Comparison of ENCODE assay signal across 25 cellular contexts in genomic region chr10:86867149-86867548, GRCh38.
"Had no signal": no experiment of that assay in that cellular context is flagged by ENCODE, and none has a peak within 500 bp of the region (broad histone marks: within the 10 kb centered on the region; RNA-seq: fewer than 3 reads in every experiment).

No MANE protein-coding gene starts in this region.

- DNase-seq: activated CD4-positive, alpha-beta T cell treated with anti-CD3 and anti-CD28 coated beads for 4 hours; activated CD4-positive, alpha-beta T cell treated with anti-CD3 and anti-CD28 coated beads, Interleukin-2, amount 50 U/mL, for 48 hours; activated CD4-positive, CD25-positive, alpha-beta regulatory T cell; activated CD8-positive, alpha-beta memory T cell treated with anti-CD3 and anti-CD28 coated beads, Interleukin-2, amount 50 U/mL, for 48 hours; activated naive CD4-positive, alpha-beta T cell treated with anti-CD3 and anti-CD28 coated beads for 36 hours; activated naive CD8-positive, alpha-beta T cell treated with anti-CD3 and anti-CD28 coated beads, Interleukin-2, amount 10 ng/mL, durations not matched to agents 7 days and 5 days; activated T-cell treated with anti-CD3 and anti-CD28 coated beads, Interleukin-2, amount 50 U/mL, for 48 hours; amniotic stem cell; effector CD4-positive, alpha-beta T cell; foreskin keratinocyte; left ventricle myocardium inferior; naive B cell; posterior cingulate gyrus; right lobe of liver; stimulated activated CD4-positive, alpha-beta T cell treated with anti-CD3 and anti-CD28 coated beads, Interleukin-1b, Interleukin-23, amount 100 ng/mL, for 48 hours; stomach; T1000 had no signal

- H3K4me3 Mint-ChIP-seq: activated naive CD4-positive, alpha-beta T cell treated with anti-CD3 and anti-CD28 coated beads for 36 hours; activated naive CD8-positive, alpha-beta T cell treated with anti-CD3 and anti-CD28 coated beads, Interleukin-2, amount 10 ng/mL, durations not matched to agents 7 days and 5 days; dendritic cell treated with granulocyte-macrophage colony-stimulating factor and Interleukin-4, amounts not matched to agents 40 ng/mL and 50 ng/mL, for 4 days; naive B cell; neural crest cell; stimulated activated effector memory CD8-positive, alpha-beta T cell treated with anti-CD3 and anti-CD28 coated beads, Interleukin-12 subunit alpha, Interleukin-12 subunit beta, amount 100 ng/mL, for 72 hours; T-helper 1 cell treated with Interleukin-12 subunit alpha and Interleukin-12 subunit beta and Interleukin-4 antibody, amounts not matched to agents 30 μg/mL and 1 μg/mL, for 36 hours; type B pancreatic cell had no signal

- H3K4me1 ChIP-seq: foreskin keratinocyte, right lobe of liver had no signal

- H3K27me3 ChIP-seq: foreskin keratinocyte, right lobe of liver, stomach, suprapubic skin, vagina had no signal

- H3K27ac Mint-ChIP-seq: activated naive CD4-positive, alpha-beta T cell treated with anti-CD3 and anti-CD28 coated beads for 36 hours; activated naive CD8-positive, alpha-beta T cell treated with anti-CD3 and anti-CD28 coated beads, Interleukin-2, amount 10 ng/mL, durations not matched to agents 7 days and 5 days; dendritic cell treated with granulocyte-macrophage colony-stimulating factor and Interleukin-4, amounts not matched to agents 40 ng/mL and 50 ng/mL, for 4 days; stimulated activated effector memory CD8-positive, alpha-beta T cell treated with anti-CD3 and anti-CD28 coated beads, Interleukin-12 subunit alpha, Interleukin-12 subunit beta, amount 100 ng/mL, for 72 hours; T-helper 1 cell treated with Interleukin-12 subunit alpha and Interleukin-12 subunit beta and Interleukin-4 antibody, amounts not matched to agents 30 μg/mL and 1 μg/mL, for 36 hours had no signal

- H3K9me3 ChIP-seq: left ventricle myocardium inferior, right lobe of liver, stomach, suprapubic skin, vagina had no signal

- H3K9me3 Mint-ChIP-seq: activated naive CD4-positive, alpha-beta T cell treated with anti-CD3 and anti-CD28 coated beads for 36 hours; activated naive CD8-positive, alpha-beta T cell treated with anti-CD3 and anti-CD28 coated beads, Interleukin-2, amount 10 ng/mL, durations not matched to agents 7 days and 5 days; dendritic cell treated with granulocyte-macrophage colony-stimulating factor and Interleukin-4, amounts not matched to agents 40 ng/mL and 50 ng/mL, for 4 days; naive B cell; neural crest cell; stimulated activated effector memory CD8-positive, alpha-beta T cell treated with anti-CD3 and anti-CD28 coated beads, Interleukin-12 subunit alpha, Interleukin-12 subunit beta, amount 100 ng/mL, for 72 hours; T-helper 1 cell treated with Interleukin-12 subunit alpha and Interleukin-12 subunit beta and Interleukin-4 antibody, amounts not matched to agents 30 μg/mL and 1 μg/mL, for 36 hours had no signal

- H3K27ac ChIP-seq: foreskin keratinocyte, left ventricle myocardium inferior, right lobe of liver, skin epidermis, suprapubic skin, vagina had no signal

- H3K27me3 Mint-ChIP-seq: activated naive CD8-positive, alpha-beta T cell treated with anti-CD3 and anti-CD28 coated beads, Interleukin-2, amount 10 ng/mL, durations not matched to agents 7 days and 5 days; type B pancreatic cell had no signal

- H3K36me3 ChIP-seq: left ventricle myocardium inferior, right lobe of liver, stomach, suprapubic skin, vagina had no signal

- H3K4me3 ChIP-seq: left ventricle myocardium inferior, right lobe of liver, skin epidermis, stomach, suprapubic skin, vagina had no signal

- ATAC-seq: foreskin keratinocyte; right lobe of liver; stimulated activated effector memory CD8-positive, alpha-beta T cell treated with anti-CD3 and anti-CD28 coated beads, Interleukin-12 subunit alpha, Interleukin-12 subunit beta, amount 100 ng/mL, for 72 hours had no signal

- H3K4me1 Mint-ChIP-seq: activated naive CD8-positive, alpha-beta T cell treated with anti-CD3 and anti-CD28 coated beads, Interleukin-2, amount 10 ng/mL, durations not matched to agents 7 days and 5 days; naive B cell; stimulated activated effector memory CD8-positive, alpha-beta T cell treated with anti-CD3 and anti-CD28 coated beads, Interleukin-12 subunit alpha, Interleukin-12 subunit beta, amount 100 ng/mL, for 72 hours had no signal

- H3K36me3 Mint-ChIP-seq: naive B cell; stimulated activated effector memory CD8-positive, alpha-beta T cell treated with anti-CD3 and anti-CD28 coated beads, Interleukin-12 subunit alpha, Interleukin-12 subunit beta, amount 100 ng/mL, for 72 hours had no signal
